In the genomic region with DNA sequence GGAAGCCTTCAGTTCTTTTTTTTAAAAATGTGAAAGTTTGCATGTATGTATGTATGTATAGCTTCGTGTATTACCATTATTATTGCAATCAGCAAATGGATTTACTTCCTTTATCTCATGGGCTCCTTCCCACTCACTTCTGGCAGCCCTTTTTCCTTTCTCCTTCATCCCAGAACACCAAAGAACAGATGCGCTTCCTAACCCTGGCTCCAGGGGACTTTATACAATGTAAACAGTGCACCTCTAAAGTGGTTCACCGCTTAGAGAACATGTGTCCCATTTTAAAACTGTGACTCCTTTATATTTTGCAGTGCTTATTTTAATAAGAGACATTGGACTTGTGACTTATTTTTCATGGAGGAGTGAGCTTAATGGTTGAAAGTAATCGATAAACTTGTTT, we compare ENCODE assay signal across 6 cellular contexts. TPM values are rescaled to one million over a fixed set of nuclear protein-coding genes. Genes with fewer than 3 reads are reported as not detected.
"Had no signal": no experiment of that assay in that cellular context is flagged by ENCODE, and none has a peak within 500 bp of the region (broad histone marks: within the 10 kb centered on the region; RNA-seq: fewer than 3 reads in every experiment).

No MANE protein-coding gene starts in this region.

RNA-seq across cellular contexts. Expression of a gene that starts 13.2 kb away (rescaled TPM):
- total RNA-seq: H1, H9 had no signal
- polyA plus RNA-seq: H1 had no signal

RNA-seq across cellular contexts. Expression of a gene that starts 40.6 kb away (rescaled TPM):
- total RNA-seq: GM23248, H1, H4, H7, H9, HFFc6 had no signal
- polyA plus RNA-seq: GM23248, H1 had no signal
